ENCODE assay signal across 24 cellular contexts in the genomic region with DNA sequence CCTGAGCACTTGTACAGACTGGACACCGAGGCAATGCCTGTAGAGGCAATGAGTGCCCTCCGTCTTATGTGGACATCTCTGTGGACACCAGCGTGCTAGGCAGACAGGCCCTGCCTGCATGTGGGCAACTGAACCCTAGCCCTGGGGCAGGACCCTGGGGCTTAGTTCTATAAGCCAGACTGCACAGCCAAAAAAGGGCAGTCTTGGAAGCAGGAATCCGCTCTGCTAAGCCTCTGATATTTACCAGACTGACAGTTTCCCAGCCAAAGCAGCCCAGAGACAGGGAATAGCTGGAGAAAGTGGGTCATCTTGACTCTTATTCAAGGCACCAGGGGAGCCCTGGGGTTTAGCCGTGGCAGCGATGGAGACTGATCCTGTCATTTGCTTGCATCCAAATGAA.
DNase-seq lines count a peak whose midpoint lies in the region; ATAC-seq and TF ChIP-seq lines count a peak whose summit lies in the region.
"Had no signal": no experiment of that assay in that cellular context is flagged by ENCODE, and none has a peak within 500 bp of the region (broad histone marks: within the 10 kb centered on the region; RNA-seq: fewer than 3 reads in every experiment).

No MANE protein-coding gene starts in this region.

- no peaks in the 10 kb centered on the region for H3K9me3 Mint-ChIP-seq in nephron progenitor cell
- H3K9me3 Mint-ChIP-seq: activated naive CD4-positive, alpha-beta T cell treated with anti-CD3 and anti-CD28 coated beads, Interleukin-2, amount 10 ng/mL, durations not matched to agents 7 days and 5 days; activated T-cell treated with anti-CD3 and anti-CD28 coated beads, Interleukin-2, amount 50 U/mL, for 72 hours; central memory CD8-positive, alpha-beta T cell had no signal

- no peak overlapping the region for H3K4me3 ChIP-seq in gastroesophageal sphincter
- no peak overlapping the region for H3K4me3 ChIP-seq in vagina
- H3K4me3 ChIP-seq: ascending aorta, testis had no signal

- intact Hi-C loops in vagina (cut with DNase I), result no loop called here

- peak; percentile 28 for DNase-seq in activated CD8-positive, alpha-beta memory T cell treated with anti-CD3 and anti-CD28 coated beads for 24 hours
- DNase-seq in activated CD8-positive, alpha-beta memory T cell treated with anti-CD3 and anti-CD28 coated beads, Interleukin-2, amount 50 U/mL, for 48 hours, result no peak
- DNase-seq in nephron progenitor cell (no peak), vagina (ENCODE audit: extremely low spot score in 2 of 2) (peak; percentile 58 to 80), SKM-1 (lab: John Stamatoyannopoulos, UW; ENCODE audit: unreplicated experiment) (no peak), occipital lobe (lab: John Stamatoyannopoulos, UW) (no peak)
- DNase-seq: activated CD4-positive, CD25-positive, alpha-beta regulatory T cell; activated naive CD4-positive, alpha-beta T cell treated with anti-CD3 and anti-CD28 coated beads, Interleukin-2, amount 10 ng/mL, durations not matched to agents 7 days and 5 days; activated T-cell treated with anti-CD3 and anti-CD28 coated beads, Interleukin-2, amount 50 U/mL, for 72 hours; DMS79; erythroblast; MV-4-11; naive thymus-derived CD4-positive, alpha-beta T cell; NCI-H1694; NCI-H2171 treated with DMSO at 0.1 percent for 48 hours; NCI-H524 treated with DMSO at 0.1 percent for 48 hours; T1000; testis had no signal

- no peaks in the 10 kb centered on the region for H3K36me3 Mint-ChIP-seq in nephron progenitor cell (ENCODE audit: low read depth)
- H3K36me3 Mint-ChIP-seq: activated naive CD4-positive, alpha-beta T cell treated with anti-CD3 and anti-CD28 coated beads, Interleukin-2, amount 10 ng/mL, durations not matched to agents 7 days and 5 days had no signal

- H3K9me3 ChIP-seq in gastroesophageal sphincter, result no peaks in the 10 kb centered on the region
- no peaks in the 10 kb centered on the region for H3K9me3 ChIP-seq in vagina
- H3K9me3 ChIP-seq: ascending aorta, testis had no signal

- WGBS in gastroesophageal sphincter (ENCODE audit: low coverage in 1 of 2), 2 donors, result 15 to 20% methylated on average over 3 to 4 of the region's 6 CpGs

- peak overlapping the region; percentile 81 for H3K27ac Mint-ChIP-seq in nephron progenitor cell
- H3K27ac Mint-ChIP-seq: activated naive CD4-positive, alpha-beta T cell treated with anti-CD3 and anti-CD28 coated beads, Interleukin-2, amount 10 ng/mL, durations not matched to agents 7 days and 5 days; activated T-cell treated with anti-CD3 and anti-CD28 coated beads, Interleukin-2, amount 50 U/mL, for 72 hours had no signal

- no peak for TF ChIP-seq POLR2A in gastroesophageal sphincter (IDR thresholded peaks at IDR 0.05)
- no peak for TF ChIP-seq POLR2A in vagina (IDR thresholded peaks at IDR 0.05)

- H3K27ac ChIP-seq in gastroesophageal sphincter (peak overlapping the region; percentile 31 to 84 (median 78)), vagina (peak overlapping the region; percentile 79)
- H3K27ac ChIP-seq: ascending aorta, RWPE1, testis had no signal

- ATAC-seq in gastroesophageal sphincter (peak; percentile 37), HG03108 (IDR thresholded peaks at IDR 0.05; ENCODE audit: unreplicated experiment) (no peak)
- ATAC-seq: activated T-cell treated with anti-CD3 and anti-CD28 coated beads, Interleukin-2, amount 50 U/mL, for 72 hours; HCT116; naive thymus-derived CD4-positive, alpha-beta T cell had no signal

- H3K4me1 Mint-ChIP-seq in nephron progenitor cell, result peaks cover 38% of the 10 kb centered on the region
- H3K4me1 Mint-ChIP-seq: activated naive CD4-positive, alpha-beta T cell treated with anti-CD3 and anti-CD28 coated beads, Interleukin-2, amount 10 ng/mL, durations not matched to agents 7 days and 5 days; central memory CD8-positive, alpha-beta T cell had no signal

- H3K4me1 ChIP-seq in gastroesophageal sphincter, result peaks cover 7 to 68% (median 35%) of the 10 kb centered on the region in 3 donors
- H3K4me1 ChIP-seq in vagina, result peaks cover 55% of the 10 kb centered on the region

- H3K27me3 ChIP-seq in gastroesophageal sphincter, result no peaks in the 10 kb centered on the region
- no peaks in the 10 kb centered on the region for H3K27me3 ChIP-seq in vagina
- H3K27me3 ChIP-seq: ascending aorta, testis had no signal

- H3K27me3 Mint-ChIP-seq in nephron progenitor cell (ENCODE audit: low read depth, poor library complexity), result peaks cover 2% of the 10 kb centered on the region

- TF ChIP-seq CTCF in gastroesophageal sphincter (IDR thresholded peaks at IDR 0.05) (no peak), nephron progenitor cell (IDR thresholded peaks at IDR 0.05) (no peak), vagina (IDR thresholded peaks at IDR 0.05) (no peak)

- H3K36me3 ChIP-seq in gastroesophageal sphincter, result no peaks in the 10 kb centered on the region
- no peaks in the 10 kb centered on the region for H3K36me3 ChIP-seq in vagina
- H3K36me3 ChIP-seq: ascending aorta had no signal

- TF ChIP-seq EP300 in gastroesophageal sphincter (IDR thresholded peaks at IDR 0.05), result no peak

- no peak overlapping the region for H3K4me3 Mint-ChIP-seq in nephron progenitor cell
- H3K4me3 Mint-ChIP-seq: activated naive CD4-positive, alpha-beta T cell treated with anti-CD3 and anti-CD28 coated beads, Interleukin-2, amount 10 ng/mL, durations not matched to agents 7 days and 5 days; activated T-cell treated with anti-CD3 and anti-CD28 coated beads, Interleukin-2, amount 50 U/mL, for 72 hours; central memory CD8-positive, alpha-beta T cell; naive thymus-derived CD4-positive, alpha-beta T cell had no signal

Comparison
In these comparisons a context has a peak if more than half of its experiments do, and no peak if none do; other contexts are left out.
1. DNase-seq: peak in activated CD8-positive, alpha-beta memory T cell treated with anti-CD3 and anti-CD28 coated beads for 24 hours (single experiment) and vagina (2 of 2); none in activated CD8-positive, alpha-beta memory T cell treated with anti-CD3 and anti-CD28 coated beads, Interleukin-2, amount 50 U/mL, for 48 hours (single experiment), nephron progenitor cell (single experiment), SKM-1 (single experiment) and occipital lobe (single experiment).